8 cellular contexts compared by ENCODE assay signal in the genomic region with DNA sequence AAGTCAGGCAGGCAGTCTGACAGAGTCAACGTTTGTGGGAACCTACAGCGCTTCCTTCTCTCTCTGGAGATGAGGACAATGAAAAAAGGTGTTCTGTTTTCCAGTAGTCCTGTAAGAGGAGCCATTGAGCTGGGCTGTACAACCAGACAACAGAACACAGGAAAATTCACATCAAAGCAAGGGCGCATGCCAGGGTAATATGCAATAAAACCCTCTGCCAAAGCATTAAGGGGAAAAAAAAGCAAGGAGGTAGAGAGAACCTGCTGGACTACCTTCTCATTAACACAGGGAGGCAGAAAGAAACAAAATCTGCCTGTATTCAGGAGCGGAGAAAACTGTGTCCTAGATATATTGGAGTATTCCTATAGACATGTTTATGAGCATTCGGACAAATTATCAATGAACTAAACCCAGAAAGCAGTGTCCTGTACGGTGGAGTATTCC. TPM values are rescaled to one million over a fixed set of nuclear protein-coding genes. Genes with fewer than 3 reads are reported as not detected.
DNase-seq lines count a peak whose midpoint lies in the region; ATAC-seq, FAIRE-seq and TF ChIP-seq lines count a peak whose summit lies in the region.

No MANE protein-coding gene starts in this region.

- H3K27me3 Mint-ChIP-seq in activated T-helper 1 cell treated with anti-CD3 and anti-CD28 coated beads, Interleukin-12 subunit alpha, Interleukin-12 subunit beta, Interleukin-2, Interleukin-4 antibody, amounts not matched to agents 30 ng/mL and 10 ng/mL and 1 ng/mL, durations not matched to agents 14 hours and 24 hours and 36 hours (ENCODE audit: insufficient read depth), result peaks cover 4% of the 10 kb centered on the region

- H3K4me3 ChIP-seq in HAP-1 (peak overlapping the region; percentile 70), pancreas (peak overlapping the region in 2 of 4 donors; percentile 1 to 85)

- peak overlapping the region; percentile 78 for H3K27ac Mint-ChIP-seq in activated T-helper 1 cell treated with anti-CD3 and anti-CD28 coated beads, Interleukin-12 subunit alpha, Interleukin-12 subunit beta, Interleukin-2, Interleukin-4 antibody, amounts not matched to agents 30 ng/mL and 10 ng/mL and 1 ng/mL, durations not matched to agents 14 hours and 24 hours and 36 hours

- intact Hi-C loops in activated T-helper 1 cell treated with anti-CD3 and anti-CD28 coated beads, Interleukin-12 subunit alpha, Interleukin-12 subunit beta, Interleukin-2, Interleukin-4 antibody, amounts not matched to agents 30 ng/mL and 10 ng/mL and 1 ng/mL, durations not matched to agents 14 hours and 24 hours and 36 hours (cut with micrococcal nuclease), result loop anchor here (1.0 to 5.0 kb wide), 6 partner anchors 19 to 245 kb away; a partner anchor contains a TSS
- intact Hi-C loops in pancreas (cut with DNase I), result loop anchor here in 1 of 3 donors (5.0 kb wide), 2 partner anchors 58 to 73 kb away; no protein-coding TSS in a partner anchor

- peak overlapping the region in 2 of 4 donors; percentile 64 to 66 for H3K27ac ChIP-seq in pancreas

- in situ Hi-C loops in HAP-1 (cut with MboI; ENCODE audit: low sequenced_read_pairs), result loop anchor here (10.0 kb wide), 1 partner anchor 71 kb away; no protein-coding TSS in a partner anchor

- peak overlapping the region; percentile 87 for H3K4me3 Mint-ChIP-seq in activated T-helper 1 cell treated with anti-CD3 and anti-CD28 coated beads, Interleukin-12 subunit alpha, Interleukin-12 subunit beta, Interleukin-2, Interleukin-4 antibody, amounts not matched to agents 30 ng/mL and 10 ng/mL and 1 ng/mL, durations not matched to agents 14 hours and 24 hours and 36 hours

- H3K4me1 ChIP-seq in HAP-1 (peaks cover 18% of the 10 kb centered on the region), pancreas (peaks cover 3 to 28% (median 6%) of the 10 kb centered on the region in 3 donors)

- ATAC-seq in pancreas, result peak; percentile 51 to 81 (median 77)
- no peak for ATAC-seq in HG03469 (IDR thresholded peaks at IDR 0.05; ENCODE audit: unreplicated experiment)
- no peak for ATAC-seq in HG02938 (IDR thresholded peaks at IDR 0.05; ENCODE audit: unreplicated experiment)

- peak; percentile 47 for DNase-seq in COLO668 (lab: John Stamatoyannopoulos, UW; ENCODE audit: unreplicated experiment)
- DNase-seq in HAP-1 (ENCODE audit: low spot score in 2 of 2), result peak; percentile 57 to 66
- DNase-seq in NCI-H345 (lab: John Stamatoyannopoulos, UW), result peak; percentile 86
- no peak for DNase-seq in activated T-helper 1 cell treated with anti-CD3 and anti-CD28 coated beads, Interleukin-12 subunit alpha, Interleukin-12 subunit beta, Interleukin-2, Interleukin-4 antibody, amounts not matched to agents 30 ng/mL and 10 ng/mL and 1 ng/mL, durations not matched to agents 14 hours and 24 hours and 36 hours (ENCODE audit: low spot score)
- peak; percentile 85 for DNase-seq in glomerular visceral epithelial cell (ENCODE audit: extremely low spot score)
- DNase-seq in pancreas, result peak in 3 of 6 donors; percentile 66 to 72 (median 71)

- peak in 3 of 4 donors; percentile 20 to 40 (median 33) for TF ChIP-seq CTCF in pancreas (IDR thresholded peaks at IDR 0.05)

- H3K9me3 Mint-ChIP-seq in activated T-helper 1 cell treated with anti-CD3 and anti-CD28 coated beads, Interleukin-12 subunit alpha, Interleukin-12 subunit beta, Interleukin-2, Interleukin-4 antibody, amounts not matched to agents 30 ng/mL and 10 ng/mL and 1 ng/mL, durations not matched to agents 14 hours and 24 hours and 36 hours, result no peaks in the 10 kb centered on the region

- H3K9me3 ChIP-seq in HAP-1, result no peaks in the 10 kb centered on the region
- H3K9me3 ChIP-seq in pancreas, result no peaks in the 10 kb centered on the region

- WGBS in pancreas, 2 donors, result 2 to 3% methylated on average over 6 of the region's 6 CpGs

- H3K27me3 ChIP-seq in HAP-1 (ENCODE audit: low read depth) (no peaks in the 10 kb centered on the region), pancreas (no peaks in the 10 kb centered on the region)

- H3K36me3 ChIP-seq in HAP-1 (replicated peaks) (no peaks in the 10 kb centered on the region), pancreas (no peaks in the 10 kb centered on the region)

- peak; percentile 49 for FAIRE-seq in pancreas (lab: Jason Lieb, UNC)

- H3K4me1 Mint-ChIP-seq in activated T-helper 1 cell treated with anti-CD3 and anti-CD28 coated beads, Interleukin-12 subunit alpha, Interleukin-12 subunit beta, Interleukin-2, Interleukin-4 antibody, amounts not matched to agents 30 ng/mL and 10 ng/mL and 1 ng/mL, durations not matched to agents 14 hours and 24 hours and 36 hours (ENCODE audit: low read depth), result peaks cover 57% of the 10 kb centered on the region

- peaks cover 14% of the 10 kb centered on the region for H3K36me3 Mint-ChIP-seq in activated T-helper 1 cell treated with anti-CD3 and anti-CD28 coated beads, Interleukin-12 subunit alpha, Interleukin-12 subunit beta, Interleukin-2, Interleukin-4 antibody, amounts not matched to agents 30 ng/mL and 10 ng/mL and 1 ng/mL, durations not matched to agents 14 hours and 24 hours and 36 hours (ENCODE audit: low read depth)

RNA-seq across cellular contexts. Expression of a gene that starts 1.3 kb away (rescaled TPM):
- total RNA-seq in activated T-helper 1 cell treated with anti-CD3 and anti-CD28 coated beads, Interleukin-12 subunit alpha, Interleukin-12 subunit beta, Interleukin-2, Interleukin-4 antibody, amounts not matched to agents 30 ng/mL and 10 ng/mL and 1 ng/mL, durations not matched to agents 14 hours and 24 hours and 36 hours, result 14.7 and 14.8 TPM in 2 replicates
- total RNA-seq in pancreas, result 10 to 100 TPM in 2 of 6 donors, 1 to 10 TPM in 4; 2.7 to 13.6 (median 5.7) TPM
- 1 to 10 TPM; 1.6 to 2.4 TPM for polyA plus RNA-seq in pancreas

Comparison
In these comparisons a context has a peak if more than half of its experiments do, and no peak if none do; other contexts are left out.
1. ATAC-seq: peak in pancreas (4 of 4); none in HG03469 (single experiment) and HG02938 (single experiment).